6 cellular contexts compared by ENCODE assay signal in genomic region chr6:28266563-28266961, GRCh38. TPM values are rescaled to one million over a fixed set of nuclear protein-coding genes. Genes with fewer than 3 reads are reported as not detected.
DNase-seq lines count a peak whose midpoint lies in the region; ATAC-seq and TF ChIP-seq lines count a peak whose summit lies in the region.

No MANE protein-coding gene starts in this region.

- TF ChIP-seq CTCF in KMS-11 (conservative IDR thresholded peaks at IDR 0.05; ENCODE audit: low read depth, low read length), result no peak
- no peak for TF ChIP-seq CTCF in epithelial cell of proximal tubule (conservative IDR thresholded peaks at IDR 0.05; ENCODE audit: low read depth, low read length)
- no peak for TF ChIP-seq CTCF in stomach (IDR thresholded peaks at IDR 0.05)

- H3K4me1 ChIP-seq in KMS-11 (ENCODE audit: low read depth, poor library complexity, severe bottlenecking) (peaks cover 17% of the 10 kb centered on the region), stomach (peaks cover 8 to 31% (median 20%) of the 10 kb centered on the region in 4 donors)

- no peaks in the 10 kb centered on the region for H3K79me2 ChIP-seq in KMS-11 (ENCODE audit: insufficient read depth, low read depth)

- intact Hi-C loops in stomach (cut with DNase I; ENCODE audit: low total_unique reads), result no loop called here

- peak overlapping the region; percentile 69; the same call in 1 of the 2 replicates for H3K9ac ChIP-seq in KMS-11

- no peak for TF ChIP-seq POLR2A in stomach (IDR thresholded peaks at IDR 0.05)

- H3K27ac ChIP-seq in KMS-11 (peak overlapping the region; percentile 64; the same call in 1 of the 2 replicates), stomach (peak overlapping the region in 4 of 5 donors; percentile 72 to 91 (median 86))

- H3K4me3 ChIP-seq in KMS-11 (IDR thresholded peaks at IDR 0.05; ENCODE audit: insufficient read depth, low read depth, low read length), result peak overlapping the region; percentile 41
- peak overlapping the region; percentile 77 for H3K4me3 ChIP-seq in epithelial cell of proximal tubule (ENCODE audit: low read depth, low read length)
- H3K4me3 ChIP-seq in stomach, result peak overlapping the region; percentile 65 to 80 (median 72)

- peak overlapping the region; percentile 76 for H3K4me2 ChIP-seq in KMS-11

- no peak for TF ChIP-seq EP300 in stomach (IDR thresholded peaks at IDR 0.05)

- no peaks in the 10 kb centered on the region for H4K20me1 ChIP-seq in KMS-11 (ENCODE audit: insufficient read depth)

- H2AFZ ChIP-seq in KMS-11 (ENCODE audit: low read depth), result peak overlapping the region; percentile 92

- H3K9me3 ChIP-seq in stomach, result no peaks in the 10 kb centered on the region

- 4 to 11% (median 6%) methylated on average over 5 of the region's 5 CpGs for WGBS in stomach, 5 donors

- DNase-seq in epithelial cell of proximal tubule (ENCODE audit: low read depth), result no peak
- DNase-seq in stomach, result no peak
- DNase-seq in stimulated activated naive CD4-positive, alpha-beta T cell treated with Interleukin-2 at 50 U/mL for 16 hours (lab: John Stamatoyannopoulos, UW), result no peak

- H3K36me3 ChIP-seq in KMS-11 (ENCODE audit: insufficient read depth) (no peaks in the 10 kb centered on the region), stomach (peaks cover 0 to 3% (median 0%) of the 10 kb centered on the region in 4 donors)

- no peaks in the 10 kb centered on the region for H3K27me3 ChIP-seq in KMS-11 (ENCODE audit: insufficient read depth, low read depth)
- H3K27me3 ChIP-seq in stomach, result no peaks in the 10 kb centered on the region

- ATAC-seq in GM21381 (IDR thresholded peaks at IDR 0.05; ENCODE audit: unreplicated experiment), result no peak
- ATAC-seq in GM21786 (IDR thresholded peaks at IDR 0.05; ENCODE audit: unreplicated experiment), result no peak

RNA-seq across cellular contexts. Expression of gene ZSCAN26, which starts 0.4 kb away (rescaled TPM):
- total RNA-seq in epithelial cell of proximal tubule (6.0 and 6.9 TPM in 2 replicates), stomach (10 to 100 TPM; 12.2 to 46.9 (median 28.5) TPM)
- 1 to 10 TPM; 7.0 to 8.2 (median 7.2) TPM for polyA plus RNA-seq in stomach

RNA-seq across cellular contexts. Expression of gene NKAPL, which starts 7.5 kb away (rescaled TPM):
- total RNA-seq in epithelial cell of proximal tubule (0.17 and 0.65 TPM in 2 replicates), stomach (under 1 TPM in 2 of 5 donors, not detected in 3; 0.45 to 0.55 TPM)
- polyA plus RNA-seq in stomach, result 1 to 10 TPM in 2 of 3 donors, under 1 TPM in 1; 0.87 to 4.4 (median 2.2) TPM

RNA-seq across cellular contexts. Expression of gene ZKSCAN4, which starts 14.5 kb away (rescaled TPM):
- total RNA-seq in epithelial cell of proximal tubule, result 1.5 and 3.7 TPM in 2 replicates
- 1 to 10 TPM in 4 of 5 donors, under 1 TPM in 1; under 0.01 to 6.4 (median 2.0) TPM for total RNA-seq in stomach
- 1 to 10 TPM; 1.8 to 3.8 (median 2.6) TPM for polyA plus RNA-seq in stomach

RNA-seq across cellular contexts. Expression of gene PGBD1, which starts 14.8 kb away (rescaled TPM):
- total RNA-seq in epithelial cell of proximal tubule (5.2 and 7.1 TPM in 2 replicates), stomach (1 to 10 TPM in 3 of 5 donors, under 1 TPM in 2; 0.58 to 5.8 (median 5.1) TPM)
- 1 to 10 TPM in 2 of 3 donors, under 1 TPM in 1; 0.92 to 2.0 (median 1.4) TPM for polyA plus RNA-seq in stomach

RNA-seq across cellular contexts. Expression of gene ZSCAN9, which starts 41.5 kb away (rescaled TPM):
- total RNA-seq in epithelial cell of proximal tubule (12.3 and 12.5 TPM in 2 replicates), stomach (10 to 100 TPM in 3 of 5 donors, 1 to 10 TPM in 2; 1.8 to 37.9 (median 15.1) TPM)
- 1 to 10 TPM; 5.7 to 7.9 (median 7.0) TPM for polyA plus RNA-seq in stomach
